In genomic region chr4:168388890-168389289, GRCh38 we compare ENCODE assay signal across 18 cellular contexts.
A peak's percentile ranks its signal among the peaks of the same experiment; 100 is the strongest.
DNase-seq lines count a peak whose midpoint lies in the region; ATAC-seq and TF ChIP-seq lines count a peak whose summit lies in the region.
"Had no signal": no experiment of that assay in that cellular context is flagged by ENCODE, and none has a peak within 500 bp of the region (broad histone marks: within the 10 kb centered on the region; RNA-seq: fewer than 3 reads in every experiment).

No MANE protein-coding gene starts in this region.

- no peaks in the 10 kb centered on the region for H3K9me3 ChIP-seq in adrenal gland (replicated peaks in 1 of 3)
- H3K9me3 ChIP-seq: BLaER1 treated with 17β-estradiol and CSF1 and Interleukin-3, amounts not matched to agents 10 nM and 100 nM had no signal

- WGBS in adrenal gland, 4 donors = 86 to 94% (median 91%) methylated on average over 1 of the region's 1 CpG

- ATAC-seq in HG03175 (IDR thresholded peaks at IDR 0.05; ENCODE audit: unreplicated experiment) (no peak), HG03280 (IDR thresholded peaks at IDR 0.05; ENCODE audit: unreplicated experiment) (no peak)
- ATAC-seq: GM12878, left cardiac atrium had no signal

- intact Hi-C loops in adrenal gland (cut with DNase I) = no loop called here

- TF ChIP-seq CTCF in choroid plexus epithelial cell (conservative IDR thresholded peaks at IDR 0.05; ENCODE audit: low read depth, low read length) = no peak
- TF ChIP-seq CTCF in kidney epithelial cell (IDR thresholded peaks at IDR 0.05; ENCODE audit: insufficient read depth, low read length, poor library complexity, severe bottlenecking) = no peak
- TF ChIP-seq CTCF in adrenal gland (IDR thresholded peaks at IDR 0.05) = no peak

- H3K36me3 ChIP-seq in kidney epithelial cell (ENCODE audit: control insufficient read depth, insufficient read depth, low read length) (no peaks in the 10 kb centered on the region), adrenal gland (replicated peaks in 1 of 2) (peaks cover 0 to 8% of the 10 kb centered on the region in 2 donors)

- no peak for TF ChIP-seq POLR2A in adrenal gland (IDR thresholded peaks at IDR 0.05)

- no peaks in the 10 kb centered on the region for H3K27me3 ChIP-seq in kidney epithelial cell (ENCODE audit: control insufficient read depth, insufficient read depth, low read length)
- no peaks in the 10 kb centered on the region for H3K27me3 ChIP-seq in adrenal gland
- H3K27me3 ChIP-seq: BLaER1 treated with 17β-estradiol and CSF1 and Interleukin-3, amounts not matched to agents 10 nM and 100 nM had no signal

- H3K27ac ChIP-seq in adrenal gland = no peak overlapping the region
- H3K27ac ChIP-seq: BLaER1 treated with 17β-estradiol and CSF1 and Interleukin-3, amounts not matched to agents 10 nM and 100 nM had no signal

- DNase-seq in AG20443 (ENCODE audit: low spot score) (peak; percentile 31), LoVo (ENCODE audit: low spot score) (peak; percentile 20), choroid plexus epithelial cell (ENCODE audit: low read depth) (peak; percentile 47), kidney epithelial cell (ENCODE audit: low read depth) (peak; percentile 56), adrenal gland (no peak)
- DNase-seq in central memory CD4-positive, alpha-beta T cell = no peak
- DNase-seq: amygdala; DMS79 treated with DMSO at 0.1 percent for 48 hours; glutamatergic neuron; left cardiac atrium; NCI-H2081; Right ventricle myocardium superior; stimulated activated CD4-positive, alpha-beta T cell treated with anti-CD3 and anti-CD28 coated beads, Interleukin-15, amount 100 ng/mL, for 24 hours; substantia nigra had no signal

- H3K4me1 ChIP-seq in adrenal gland (replicated peaks in 1 of 2) = peaks cover 0 to 7% of the 10 kb centered on the region in 2 donors
- H3K4me1 ChIP-seq: BLaER1 treated with 17β-estradiol and CSF1 and Interleukin-3, amounts not matched to agents 10 nM and 100 nM had no signal

- H3K4me3 ChIP-seq in choroid plexus epithelial cell (ENCODE audit: low read depth, low read length) (no peak overlapping the region), kidney epithelial cell (ENCODE audit: low read depth, low read length) (no peak overlapping the region), adrenal gland (no peak overlapping the region)
- H3K4me3 ChIP-seq: BLaER1 treated with 17β-estradiol and CSF1 and Interleukin-3, amounts not matched to agents 10 nM and 100 nM; GM12878 had no signal

Comparison
In these comparisons a context has a peak if more than half of its experiments do, and no peak if none do; other contexts are left out.
1. DNase-seq: peak in AG20443 (single experiment), LoVo (single experiment), choroid plexus epithelial cell (single experiment) and kidney epithelial cell (single experiment); none in central memory CD4-positive, alpha-beta T cell (single experiment) and adrenal gland (0 of 7).